Comparison of ENCODE assay signal across 26 cellular contexts in the genomic region with DNA sequence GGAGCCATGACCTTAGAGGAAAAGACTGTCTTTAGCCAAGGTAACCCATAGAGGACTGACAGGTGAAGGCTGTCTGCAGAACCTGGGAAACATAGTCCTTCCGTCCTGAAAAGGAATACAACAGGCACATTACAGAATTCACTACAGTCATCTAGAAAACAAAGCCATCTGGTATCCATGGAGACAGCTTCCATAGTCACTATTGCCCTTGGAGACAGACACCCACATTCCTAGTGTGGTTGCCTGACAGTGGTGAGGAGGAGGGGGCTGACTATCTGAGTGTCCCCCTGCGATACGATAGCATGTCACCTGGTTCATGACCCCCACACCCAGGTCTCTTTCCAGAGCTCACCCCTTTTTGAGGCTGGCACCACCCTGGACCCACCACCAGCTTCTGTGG.
"Had no signal": no experiment of that assay in that cellular context is flagged by ENCODE, and none has a peak within 500 bp of the region (broad histone marks: within the 10 kb centered on the region; RNA-seq: fewer than 3 reads in every experiment).

No MANE protein-coding gene starts in this region.

- H3K4me1 Mint-ChIP-seq: activated naive CD8-positive, alpha-beta T cell treated with anti-CD3 and anti-CD28 coated beads, Interleukin-2, amount 10 ng/mL, durations not matched to agents 7 days and 5 days had no signal

- H3K4me3 Mint-ChIP-seq: activated naive CD4-positive, alpha-beta T cell treated with anti-CD3 and anti-CD28 coated beads for 36 hours; activated naive CD8-positive, alpha-beta T cell treated with anti-CD3 and anti-CD28 coated beads, Interleukin-2, amount 10 ng/mL, durations not matched to agents 7 days and 5 days; effector memory CD8-positive, alpha-beta T cell; natural killer cell; stimulated activated naive CD8-positive, alpha-beta T cell treated with anti-CD3 and anti-CD28 coated beads, Interleukin-15, Interleukin-2, amounts not matched to agents 100 ng/mL and 50 ng/mL, for 24 hours; T-helper 2 cell treated with Interferon-gamma antibody and Interleukin-4, amounts not matched to agents 5 μg/mL and 100 μg/mL, for 36 hours; type B pancreatic cell had no signal

- ATAC-seq: effector memory CD8-positive, alpha-beta T cell; left lung; lower lobe of right lung; natural killer cell; pancreas had no signal

- H3K27ac ChIP-seq: brain microvascular endothelial cell, coronary artery, left lung, lower lobe of right lung, neutrophil, pancreas, prostate gland, skin epidermis, vagina had no signal

- DNase-seq: activated CD4-positive, alpha-beta T cell treated with anti-CD3 and anti-CD28 coated beads for 4 hours; activated CD4-positive, alpha-beta T cell treated with anti-CD3 and anti-CD28 coated beads, Interleukin-2, amount 50 U/mL, for 4 hours; activated CD8-positive, alpha-beta memory T cell treated with anti-CD3 and anti-CD28 coated beads for 24 hours; activated effector memory CD4-positive, alpha-beta T cell treated with Interleukin-2 at 50 U/mL for 16 hours; activated naive CD4-positive, alpha-beta T cell treated with anti-CD3 and anti-CD28 coated beads for 36 hours; activated naive CD8-positive, alpha-beta T cell treated with anti-CD3 and anti-CD28 coated beads, Interleukin-2, amount 10 ng/mL, durations not matched to agents 7 days and 5 days; brain microvascular endothelial cell; effector memory CD8-positive, alpha-beta T cell; foreskin fibroblast; hippocampal formation; left lung; lower lobe of right lung; mesenchymal stem cell; natural killer cell; pancreas; retina; stimulated activated CD4-positive, alpha-beta T cell treated with anti-CD3 and anti-CD28 coated beads, Interleukin-12 subunit alpha, Interleukin-12 subunit beta, amount 100 ng/mL, for 4 hours; stimulated activated CD4-positive, alpha-beta T cell treated with anti-CD3 and anti-CD28 coated beads, Interleukin-4, amount 100 ng/mL, for 1 hour had no signal

- H3K36me3 ChIP-seq: brain microvascular endothelial cell, left lung, lower lobe of right lung, neutrophil, pancreas, prostate gland, vagina had no signal

- H3K4me1 ChIP-seq: left lung, lower lobe of right lung, pancreas, prostate gland, vagina had no signal

- H3K9me3 Mint-ChIP-seq: activated naive CD4-positive, alpha-beta T cell treated with anti-CD3 and anti-CD28 coated beads for 36 hours; activated naive CD8-positive, alpha-beta T cell treated with anti-CD3 and anti-CD28 coated beads, Interleukin-2, amount 10 ng/mL, durations not matched to agents 7 days and 5 days; effector memory CD8-positive, alpha-beta T cell; stimulated activated naive CD8-positive, alpha-beta T cell treated with anti-CD3 and anti-CD28 coated beads, Interleukin-15, Interleukin-2, amounts not matched to agents 100 ng/mL and 50 ng/mL, for 24 hours; T-helper 2 cell treated with Interferon-gamma antibody and Interleukin-4, amounts not matched to agents 5 μg/mL and 100 μg/mL, for 36 hours; type B pancreatic cell had no signal

- H3K4me3 ChIP-seq: left lung, lower lobe of right lung, pancreas, prostate gland, skin epidermis, vagina had no signal

- H3K27me3 Mint-ChIP-seq: activated naive CD8-positive, alpha-beta T cell treated with anti-CD3 and anti-CD28 coated beads, Interleukin-2, amount 10 ng/mL, durations not matched to agents 7 days and 5 days; stimulated activated naive CD8-positive, alpha-beta T cell treated with anti-CD3 and anti-CD28 coated beads, Interleukin-15, Interleukin-2, amounts not matched to agents 100 ng/mL and 50 ng/mL, for 24 hours had no signal

- H3K36me3 Mint-ChIP-seq: activated naive CD8-positive, alpha-beta T cell treated with anti-CD3 and anti-CD28 coated beads, Interleukin-2, amount 10 ng/mL, durations not matched to agents 7 days and 5 days; natural killer cell; type B pancreatic cell had no signal

- H3K27me3 ChIP-seq: brain microvascular endothelial cell, left lung, neutrophil, pancreas, vagina had no signal

- H3K27ac Mint-ChIP-seq: activated naive CD4-positive, alpha-beta T cell treated with anti-CD3 and anti-CD28 coated beads for 36 hours; activated naive CD8-positive, alpha-beta T cell treated with anti-CD3 and anti-CD28 coated beads, Interleukin-2, amount 10 ng/mL, durations not matched to agents 7 days and 5 days; effector memory CD8-positive, alpha-beta T cell; natural killer cell; stimulated activated naive CD8-positive, alpha-beta T cell treated with anti-CD3 and anti-CD28 coated beads, Interleukin-15, Interleukin-2, amounts not matched to agents 100 ng/mL and 50 ng/mL, for 24 hours; T-helper 2 cell treated with Interferon-gamma antibody and Interleukin-4, amounts not matched to agents 5 μg/mL and 100 μg/mL, for 36 hours; type B pancreatic cell had no signal

- H3K9me3 ChIP-seq: left lung, lower lobe of right lung, neutrophil, pancreas, prostate gland, vagina had no signal
